In the genomic region with DNA sequence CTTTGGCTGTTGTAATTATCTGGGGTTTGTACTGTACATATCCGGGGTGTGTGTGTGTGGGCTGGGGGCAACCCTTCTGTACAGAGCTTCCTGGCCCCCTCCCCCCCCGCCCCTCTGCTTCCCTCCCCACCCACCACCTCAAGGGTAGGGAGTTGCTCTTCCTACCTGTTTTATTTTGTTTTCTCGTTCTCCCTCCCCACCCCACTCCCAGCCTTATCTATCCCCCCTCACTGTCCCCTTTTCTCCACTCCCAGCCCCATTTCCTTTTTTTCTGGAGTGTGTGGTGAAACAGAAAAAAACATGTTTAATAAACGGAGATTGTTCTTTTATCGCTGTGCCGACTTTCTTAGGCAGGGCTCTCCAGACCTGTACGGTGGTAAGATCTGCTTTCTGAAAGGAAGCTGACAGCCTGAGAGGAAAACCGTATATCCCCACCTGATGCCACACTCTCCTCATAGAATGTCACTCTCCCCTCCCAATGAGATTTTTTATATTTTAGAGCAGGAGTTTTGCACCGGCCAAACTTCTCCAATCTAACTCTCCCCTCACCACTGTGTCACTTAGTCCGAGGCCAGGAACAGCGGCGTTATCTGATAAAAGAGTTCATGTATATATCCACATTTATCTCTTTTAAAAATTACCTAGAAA, we compare ENCODE assay signal across 8 cellular contexts. TPM values are rescaled to one million over a fixed set of nuclear protein-coding genes. Genes with fewer than 3 reads are reported as not detected.
A peak's percentile ranks its signal among the peaks of the same experiment; 100 is the strongest.
DNase-seq lines count a peak whose midpoint lies in the region; ATAC-seq, FAIRE-seq and TF ChIP-seq lines count a peak whose summit lies in the region.

No MANE protein-coding gene starts in this region.

- peak in 2 of 4 donors; percentile 1 to 11 for ATAC-seq in pancreas
- ATAC-seq in GM18868 (IDR thresholded peaks at IDR 0.05; ENCODE audit: unreplicated experiment): no peak
- no peak for ATAC-seq in HG03342 (IDR thresholded peaks at IDR 0.05; ENCODE audit: unreplicated experiment)

- 1 to 2% methylated on average over 12 of the region's 12 CpGs for WGBS in pancreas, 2 donors

- H3K9me3 ChIP-seq in OCI-LY7 (ENCODE audit: low read length) (no peaks in the 10 kb centered on the region), pancreas (no peaks in the 10 kb centered on the region)

- intact Hi-C loops in OCI-LY7 (cut with micrococcal nuclease; ENCODE audit: unreplicated experiment): loop anchor here (1.0 to 2.0 kb wide), 2 partner anchors 22 to 117 kb away; no protein-coding TSS in a partner anchor
- intact Hi-C loops in pancreas (cut with DNase I): no loop called here

- no TSS peak for BruUV-seq in OCI-LY7 (replicated peaks; lab: Mats Ljungman, UMichigan)

- peak overlapping the region; percentile 53; the same call in 1 of the 2 replicates for H2AFZ ChIP-seq in OCI-LY7 (ENCODE audit: low read length)

- peak overlapping the region; percentile 96 for H3K4me2 ChIP-seq in OCI-LY7 (ENCODE audit: low read length)

- no peaks in the 10 kb centered on the region for H4K20me1 ChIP-seq in OCI-LY7 (ENCODE audit: insufficient read depth, low read length)

- H3K4me1 ChIP-seq in OCI-LY7 (ENCODE audit: insufficient read depth, low read length, poor library complexity, severe bottlenecking): peaks cover 19% of the 10 kb centered on the region
- peaks cover 0 to 12% (median 0%) of the 10 kb centered on the region in 3 donors for H3K4me1 ChIP-seq in pancreas

- no peaks in the 10 kb centered on the region for H3K27me3 ChIP-seq in GM06990 (replicated peaks; ENCODE audit: control insufficient read depth, insufficient read depth, low read length)
- no peaks in the 10 kb centered on the region for H3K27me3 ChIP-seq in pancreas

- POLR2A ChIA-PET in OCI-LY7 (lab: Charles Lee): interaction anchor here (0.6 to 2.1 kb wide), 4 partner anchors 22 to 258 kb away, joined by 3 to 7 read pairs (median 4); a partner anchor contains a TSS

- no peak for TF ChIP-seq CTCF in GM06990 (IDR thresholded peaks at IDR 0.05; ENCODE audit: insufficient read depth, low read length, poor library complexity, severe bottlenecking)
- no peak for TF ChIP-seq CTCF in OCI-LY7 (conservative IDR thresholded peaks at IDR 0.05; ENCODE audit: low read length)
- no peak for TF ChIP-seq CTCF in pancreas (IDR thresholded peaks at IDR 0.05)

- FAIRE-seq in pancreas (lab: Jason Lieb, UNC): no peak

- no peaks in the 10 kb centered on the region for H3K9me2 ChIP-seq in OCI-LY7 (ENCODE audit: insufficient read depth, low read length)

- CTCF ChIA-PET in OCI-LY7 (lab: Charles Lee; ENCODE audit: unreplicated experiment): interaction anchor here (1.8 kb wide), 1 partner anchor 22 kb away, joined by 4 read pairs; no protein-coding TSS in a partner anchor

- H3K79me2 ChIP-seq in OCI-LY7 (ENCODE audit: insufficient read depth, low read depth, low read length): peaks cover 19% of the 10 kb centered on the region; the same call in 1 of the 2 replicates

- DNase-seq in GM06990 (ENCODE audit: extremely low read depth, insufficient read length): no peak
- no peak for DNase-seq in OCI-LY7 (ENCODE audit: low spot score)
- DNase-seq in epidermal melanocyte (ENCODE audit: insufficient read length, low spot score): peak; percentile 23
- no peak for DNase-seq in pancreas
- no peak for DNase-seq in AG20443 (ENCODE audit: low spot score)
- DNase-seq in activated CD8-positive, alpha-beta memory T cell treated with anti-CD3 and anti-CD28 coated beads, Interleukin-2, amount 50 U/mL, for 48 hours: no peak

- H3K36me3 ChIP-seq in GM06990 (ENCODE audit: control insufficient read depth, insufficient read depth, low read length) (peaks cover 8% of the 10 kb centered on the region), OCI-LY7 (ENCODE audit: insufficient read depth, low read length) (peaks cover 37% of the 10 kb centered on the region), pancreas (no peaks in the 10 kb centered on the region)

- peak overlapping the region; percentile 96 for H3K4me3 ChIP-seq in GM06990 (replicated peaks; ENCODE audit: low read depth, low read length)
- H3K4me3 ChIP-seq in OCI-LY7 (ENCODE audit: low read depth, low read length, poor library complexity, severe bottlenecking): peak overlapping the region; percentile 77
- H3K4me3 ChIP-seq in pancreas: peak overlapping the region; percentile 75 to 96 (median 91)

- H3K27ac ChIP-seq in OCI-LY7 (ENCODE audit: low read depth, low read length, poor library complexity, severe bottlenecking) (peak overlapping the region; percentile 30), pancreas (peak overlapping the region in 2 of 4 donors; percentile 54 to 61)

RNA-seq across cellular contexts. Expression of a gene that starts 0.9 kb away (rescaled TPM):
- total RNA-seq in OCI-LY7 (2014; rRNA removed; shearing (Covaris generic)): 7.7 and 11.2 TPM in 2 replicates
- 6.8 and 7.3 TPM in 2 replicates for total RNA-seq in OCI-LY7 (2022)
- 1 to 10 TPM; 1.7 to 4.7 (median 3.6) TPM for total RNA-seq in pancreas
- 1 to 10 TPM; 1.7 to 3.6 TPM for polyA plus RNA-seq in pancreas

RNA-seq across cellular contexts. Expression of a gene that starts 33.6 kb away (rescaled TPM):
- total RNA-seq in OCI-LY7 (2014; rRNA removed; shearing (Covaris generic)): 5.4 and 5.6 TPM in 2 replicates
- 30.7 and 32.3 TPM in 2 replicates for total RNA-seq in OCI-LY7 (2022)
- 10 to 100 TPM in 1 of 6 donors, 1 to 10 TPM in 5; 4.6 to 11.0 (median 5.6) TPM for total RNA-seq in pancreas
- polyA plus RNA-seq in pancreas: 10 to 100 TPM in 1 of 2 donors, 1 to 10 TPM in 1; 8.3 to 16.4 TPM

RNA-seq across cellular contexts. Expression of a gene that starts 35.6 kb away (rescaled TPM):
- 147 and 164 TPM in 2 replicates for total RNA-seq in OCI-LY7 (2014; rRNA removed; shearing (Covaris generic))
- total RNA-seq in OCI-LY7 (2022): 165 and 175 TPM in 2 replicates
- total RNA-seq in pancreas: 10 to 100 TPM; 65.0 to 99.6 (median 78.1) TPM
- 100 to 1,000 TPM in 1 of 2 donors, 10 to 100 TPM in 1; 96.7 to 204 TPM for polyA plus RNA-seq in pancreas

RNA-seq across cellular contexts. Expression of a gene that starts 42.7 kb away (rescaled TPM):
- total RNA-seq in OCI-LY7 (2014; rRNA removed; shearing (Covaris generic)): 19.9 and 21.4 TPM in 2 replicates
- 30.2 and 35.0 TPM in 2 replicates for total RNA-seq in OCI-LY7 (2022)
- 10 to 100 TPM; 28.5 to 68.0 (median 47.2) TPM for total RNA-seq in pancreas
- 100 to 1,000 TPM; 143 to 192 TPM for polyA plus RNA-seq in pancreas
